27 cellular contexts compared by ENCODE assay signal in genomic region chr13:73932091-73932490, GRCh38.
DNase-seq lines count a peak whose midpoint lies in the region; ATAC-seq, FAIRE-seq and TF ChIP-seq lines count a peak whose summit lies in the region.
"Had no signal": no experiment of that assay in that cellular context is flagged by ENCODE, and none has a peak within 500 bp of the region (broad histone marks: within the 10 kb centered on the region; RNA-seq: fewer than 3 reads in every experiment).

No MANE protein-coding gene starts in this region.

- H3K27me3 ChIP-seq in sigmoid colon = no peaks in the 10 kb centered on the region
- H3K27me3 ChIP-seq: BE2C, brain microvascular endothelial cell, spleen had no signal

- 32 to 57% methylated on average over 2 of the region's 2 CpGs for WGBS in sigmoid colon, 2 donors

- DNase-seq in activated CD4-positive, alpha-beta T cell treated with anti-CD3 and anti-CD28 coated beads for 36 hours = no peak
- DNase-seq in activated CD4-positive, alpha-beta T cell treated with anti-CD3 and anti-CD28 coated beads, Interleukin-2, amount 50 U/mL, for 4 hours = no peak
- DNase-seq in H54 (ENCODE audit: insufficient read length, low spot score) (no peak), natural killer cell (no peak), pons (ENCODE audit: low spot score) (no peak), NCI-H345 (lab: John Stamatoyannopoulos, UW) (no peak), sigmoid colon (no peak)
- DNase-seq in activated naive CD8-positive, alpha-beta T cell treated with anti-CD3 and anti-CD28 coated beads, Interleukin-2, amount 10 ng/mL, durations not matched to agents 7 days and 5 days = no peak
- DNase-seq: activated CD4-positive, CD25-positive, alpha-beta regulatory T cell; activated CD8-positive, alpha-beta memory T cell treated with anti-CD3 and anti-CD28 coated beads, Interleukin-2, amount 50 U/mL, for 4 hours; BE2C; brain microvascular endothelial cell; COR-L47; DND-41; head of caudate nucleus; NCI-H1417; NCI-H510A; NK-92 treated with Interleukin-12 subunit alpha and Interleukin-12 subunit beta, amount 100 ng/mL, for 24 hours; retina; RPMI8226; spleen; stimulated activated CD4-positive, alpha-beta T cell treated with anti-CD3 and anti-CD28 coated beads, Interleukin-4, amount 100 ng/mL, for 24 hours; T1000 had no signal

- no peaks in the 10 kb centered on the region for H3K9me3 ChIP-seq in sigmoid colon
- H3K9me3 ChIP-seq: BE2C, spleen had no signal

- H3K9me3 Mint-ChIP-seq in activated CD4-positive, alpha-beta T cell treated with anti-CD3 and anti-CD28 coated beads for 36 hours (ENCODE audit: low read depth) = no peaks in the 10 kb centered on the region
- H3K9me3 Mint-ChIP-seq in activated naive CD8-positive, alpha-beta T cell treated with anti-CD3 and anti-CD28 coated beads, Interleukin-2, amount 10 ng/mL, durations not matched to agents 7 days and 5 days = no peaks in the 10 kb centered on the region
- no peaks in the 10 kb centered on the region for H3K9me3 Mint-ChIP-seq in natural killer cell
- H3K9me3 Mint-ChIP-seq: type B pancreatic cell had no signal

- POLR2A ChIA-PET in activated CD4-positive, alpha-beta T cell treated with anti-CD3 and anti-CD28 coated beads for 36 hours (lab: Charles Lee) = no interaction called here
- POLR2A ChIA-PET in activated naive CD8-positive, alpha-beta T cell treated with anti-CD3 and anti-CD28 coated beads, Interleukin-2, amount 10 ng/mL, durations not matched to agents 7 days and 5 days (lab: Charles Lee) = no interaction called here

- H3K27ac Mint-ChIP-seq in activated CD4-positive, alpha-beta T cell treated with anti-CD3 and anti-CD28 coated beads for 36 hours = peak overlapping the region; percentile 32
- no peak overlapping the region for H3K27ac Mint-ChIP-seq in activated naive CD8-positive, alpha-beta T cell treated with anti-CD3 and anti-CD28 coated beads, Interleukin-2, amount 10 ng/mL, durations not matched to agents 7 days and 5 days
- H3K27ac Mint-ChIP-seq in natural killer cell = peak overlapping the region; percentile 64 to 72
- H3K27ac Mint-ChIP-seq: type B pancreatic cell had no signal

- H3K36me3 ChIP-seq in sigmoid colon = no peaks in the 10 kb centered on the region
- H3K36me3 ChIP-seq: BE2C, brain microvascular endothelial cell had no signal

- no peak overlapping the region for H3K4me3 Mint-ChIP-seq in activated CD4-positive, alpha-beta T cell treated with anti-CD3 and anti-CD28 coated beads for 36 hours
- no peak overlapping the region for H3K4me3 Mint-ChIP-seq in activated naive CD8-positive, alpha-beta T cell treated with anti-CD3 and anti-CD28 coated beads, Interleukin-2, amount 10 ng/mL, durations not matched to agents 7 days and 5 days
- peak overlapping the region; percentile 17 for H3K4me3 Mint-ChIP-seq in natural killer cell
- H3K4me3 Mint-ChIP-seq: type B pancreatic cell had no signal

- H3K36me3 Mint-ChIP-seq in activated CD4-positive, alpha-beta T cell treated with anti-CD3 and anti-CD28 coated beads for 36 hours (ENCODE audit: low read depth) = peaks cover 26% of the 10 kb centered on the region
- peaks cover 10% of the 10 kb centered on the region for H3K36me3 Mint-ChIP-seq in activated naive CD8-positive, alpha-beta T cell treated with anti-CD3 and anti-CD28 coated beads, Interleukin-2, amount 10 ng/mL, durations not matched to agents 7 days and 5 days
- no peaks in the 10 kb centered on the region for H3K36me3 Mint-ChIP-seq in natural killer cell

- no peaks in the 10 kb centered on the region for H3K27me3 Mint-ChIP-seq in activated CD4-positive, alpha-beta T cell treated with anti-CD3 and anti-CD28 coated beads for 36 hours
- no peaks in the 10 kb centered on the region for H3K27me3 Mint-ChIP-seq in activated naive CD8-positive, alpha-beta T cell treated with anti-CD3 and anti-CD28 coated beads, Interleukin-2, amount 10 ng/mL, durations not matched to agents 7 days and 5 days
- no peaks in the 10 kb centered on the region for H3K27me3 Mint-ChIP-seq in natural killer cell (ENCODE audit: low read depth in 2 of 2)
- H3K27me3 Mint-ChIP-seq: type B pancreatic cell had no signal

- no peak for TF ChIP-seq POLR2A in H54 (IDR thresholded peaks at IDR 0.05; ENCODE audit: low read depth, low read length)
- no peak for TF ChIP-seq POLR2A in sigmoid colon (IDR thresholded peaks at IDR 0.05)

- CTCF ChIA-PET in activated CD4-positive, alpha-beta T cell treated with anti-CD3 and anti-CD28 coated beads for 36 hours (lab: Charles Lee) = interaction anchor here (1.2 kb wide), 1 partner anchor 14 kb away, joined by 3 read pairs; no protein-coding TSS in a partner anchor

- no peak overlapping the region for H3K27ac ChIP-seq in sigmoid colon
- H3K27ac ChIP-seq: brain microvascular endothelial cell, coronary artery, HL-60, spleen had no signal

- TF ChIP-seq EP300 in sigmoid colon (IDR thresholded peaks at IDR 0.05) = no peak

- TF ChIP-seq CTCF in natural killer cell (IDR thresholded peaks at IDR 0.05) = no peak
- no peak for TF ChIP-seq CTCF in sigmoid colon (IDR thresholded peaks at IDR 0.05)

- no peak overlapping the region for H3K4me3 ChIP-seq in sigmoid colon
- H3K4me3 ChIP-seq: coronary artery, spleen had no signal

- H3K4me1 Mint-ChIP-seq in activated CD4-positive, alpha-beta T cell treated with anti-CD3 and anti-CD28 coated beads for 36 hours = peaks cover 53% of the 10 kb centered on the region
- peaks cover 23% of the 10 kb centered on the region for H3K4me1 Mint-ChIP-seq in activated naive CD8-positive, alpha-beta T cell treated with anti-CD3 and anti-CD28 coated beads, Interleukin-2, amount 10 ng/mL, durations not matched to agents 7 days and 5 days
- peaks cover 64 to 69% of the 10 kb centered on the region in 2 donors for H3K4me1 Mint-ChIP-seq in natural killer cell

- peak; percentile 70 for FAIRE-seq in H54 (lab: Jason Lieb, UNC)
- FAIRE-seq: endometrium had no signal

- peak; percentile 90 for ATAC-seq in activated CD4-positive, alpha-beta T cell treated with anti-CD3 and anti-CD28 coated beads for 36 hours
- ATAC-seq in activated naive CD8-positive, alpha-beta T cell treated with anti-CD3 and anti-CD28 coated beads, Interleukin-2, amount 10 ng/mL, durations not matched to agents 7 days and 5 days (ENCODE audit: low read depth) = peak; percentile 42
- ATAC-seq in natural killer cell = peak in 2 of 3 donors; percentile 12 to 62

- no peaks in the 10 kb centered on the region for H3K4me1 ChIP-seq in sigmoid colon
- H3K4me1 ChIP-seq: BE2C had no signal

- intact Hi-C loops in activated CD4-positive, alpha-beta T cell treated with anti-CD3 and anti-CD28 coated beads for 36 hours (cut with DNase I, micrococcal nuclease) = loop anchor here (1.0 to 5.0 kb wide), 5 partner anchors 8 to 215 kb away; no protein-coding TSS in a partner anchor
- intact Hi-C loops in natural killer cell (cut with micrococcal nuclease) = loop anchor here (5.0 kb wide), 1 partner anchor 95 kb away; no protein-coding TSS in a partner anchor
- intact Hi-C loops in sigmoid colon (cut with DNase I) = no loop called here

Comparison
In these comparisons a context has a peak if more than half of its experiments do, and no peak if none do; other contexts are left out.
1. ATAC-seq: peak in every context shown above with its lines; median percentile 90 in activated CD4-positive, alpha-beta T cell treated with anti-CD3 and anti-CD28 coated beads for 36 hours; 42 in activated naive CD8-positive, alpha-beta T cell treated with anti-CD3 and anti-CD28 coated beads, Interleukin-2, amount 10 ng/mL, durations not matched to agents 7 days and 5 days; 37 in natural killer cell.